6 cellular contexts compared by ENCODE assay signal in genomic region chr2:98802344-98802743, GRCh38.
"Had no signal": no experiment of that assay in that cellular context is flagged by ENCODE, and none has a peak within 500 bp of the region (broad histone marks: within the 10 kb centered on the region; RNA-seq: fewer than 3 reads in every experiment).

No MANE protein-coding gene starts in this region.

- ATAC-seq: HCT116 had no signal

- DNase-seq: GOT3, H7, HFFc6, IMR-90 had no signal

- H3K9me3 ChIP-seq: HAP-1 had no signal

- H3K36me3 ChIP-seq: HAP-1 had no signal

- H3K4me3 ChIP-seq: HAP-1 had no signal

- H3K4me1 ChIP-seq: HAP-1 had no signal

- H3K27ac Mint-ChIP-seq: HFFc6 had no signal

- H3K4me3 Mint-ChIP-seq: HFFc6 had no signal

- H3K9me3 Mint-ChIP-seq: HFFc6 had no signal
